Comparison of ENCODE assay signal across 22 cellular contexts in genomic region chr7:101795461-101795860, GRCh38.
"Had no signal": no experiment of that assay in that cellular context is flagged by ENCODE, and none has a peak within 500 bp of the region (broad histone marks: within the 10 kb centered on the region; RNA-seq: fewer than 3 reads in every experiment).

No MANE protein-coding gene starts in this region.

- H3K9me3 ChIP-seq: MG63, SJSA1 had no signal

- H3K4me1 ChIP-seq: SJSA1 had no signal

- ATAC-seq: HepG2 had no signal

- DNase-seq: IMR-90, Karpas-422, KG1, MG63, NCI-H1092, NCI-H1105 treated with DMSO at 0.1 percent for 48 hours, NCI-H1417 treated with DMSO at 0.1 percent for 48 hours, NCI-H146, NCI-H1694 treated with DMSO at 0.1 percent for 48 hours, NCI-H1930, NCI-H2081, NCI-H2107, NCI-H2227 treated with DMSO at 0.1 percent for 48 hours, NCI-H524, NCI-H526 treated with DMSO at 0.1 percent for 48 hours, NCI-H774, Right ventricle myocardium superior, RPMI8226, SIG-M5 had no signal

- H3K36me3 ChIP-seq: MG63, SJSA1 had no signal

- H3K27me3 ChIP-seq: MG63 had no signal

- H3K4me3 ChIP-seq: MG63, SJSA1, SK-N-MC had no signal

- H3K27ac ChIP-seq: SJSA1, SK-N-MC had no signal
